ENCODE assay signal across 15 cellular contexts in the genomic region with DNA sequence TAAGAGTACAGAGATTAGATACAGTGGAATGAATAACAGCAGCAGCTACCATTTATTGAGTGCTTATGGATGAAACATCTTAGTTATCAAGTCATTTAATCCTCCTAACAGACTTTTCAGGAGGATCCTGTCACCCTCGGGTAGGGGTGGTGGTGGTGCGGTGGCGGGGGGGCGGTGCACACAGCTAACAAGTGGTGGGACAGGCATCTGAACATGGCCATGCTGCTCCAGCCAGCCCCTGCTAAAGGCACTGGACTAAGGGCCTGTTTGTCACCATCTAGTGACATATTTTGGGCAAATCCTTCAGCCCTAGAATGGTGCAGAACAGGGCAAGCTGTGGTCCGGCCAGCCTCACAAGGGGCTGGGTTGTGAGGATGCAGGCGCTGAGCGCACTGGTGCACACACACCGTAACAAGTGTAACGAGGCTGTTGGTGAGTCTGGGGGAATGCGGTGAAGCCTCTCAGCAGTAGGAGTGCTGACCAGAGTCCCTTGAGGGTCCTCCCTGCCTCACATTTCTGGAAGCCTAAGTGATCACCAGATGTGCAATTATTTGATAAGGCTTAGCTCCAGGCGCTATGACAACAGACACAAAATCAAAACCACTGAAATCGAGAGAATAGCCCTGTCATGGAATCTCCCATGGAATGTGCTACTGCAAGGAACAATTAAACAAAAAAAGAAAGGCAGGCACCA.
A peak's percentile ranks its signal among the peaks of the same experiment; 100 is the strongest.
DNase-seq lines count a peak whose midpoint lies in the region; ATAC-seq and TF ChIP-seq lines count a peak whose summit lies in the region.
"Had no signal": no experiment of that assay in that cellular context is flagged by ENCODE, and none has a peak within 500 bp of the region (broad histone marks: within the 10 kb centered on the region; RNA-seq: fewer than 3 reads in every experiment).

No MANE protein-coding gene starts in this region.

- DNase-seq in AG04450 (ENCODE audit: low read depth, low spot score) (no peak), IMR-90 (no peak), osteoblast (ENCODE audit: insufficient read length, low spot score, missing footprints) (peak; percentile 34), DMS153 treated with DMSO at 0.1 percent for 48 hours (lab: John Stamatoyannopoulos, UW; ENCODE audit: unreplicated experiment) (no peak), mucosa of gallbladder (ENCODE audit: low spot score) (no peak), NCI-H1436 treated with DMSO at 0.1 percent for 48 hours (lab: John Stamatoyannopoulos, UW) (no peak)
- DNase-seq in stimulated activated effector memory CD8-positive, alpha-beta T cell treated with anti-CD3 and anti-CD28 coated beads, Interleukin-12 subunit alpha, Interleukin-12 subunit beta, amount 100 ng/mL, for 72 hours (ENCODE audit: low spot score in 2 of 2) = no peak
- DNase-seq: activated CD4-positive, alpha-beta T cell treated with anti-CD3 and anti-CD28 coated beads for 48 hours; DND-41; HFFc6; NCI-H187; NCI-H774; T-cell had no signal

- peaks cover 12% of the 10 kb centered on the region for H4K20me1 ChIP-seq in IMR-90 (ENCODE audit: insufficient read depth, low read length)
- H4K20me1 ChIP-seq in osteoblast (ENCODE audit: insufficient read depth, low read length) = peaks cover 18% of the 10 kb centered on the region

- no peak overlapping the region for H3K14ac ChIP-seq in IMR-90 (replicated peaks; ENCODE audit: low read depth, low read length)

- no peak overlapping the region for H3K18ac ChIP-seq in IMR-90 (ENCODE audit: low read depth, low read length)

- in situ Hi-C loops in IMR-90 (cut with MboI; ENCODE audit: low sequenced_read_pairs) = loop anchor here (25.0 kb wide), 1 partner anchor 442 kb away; no protein-coding TSS in a partner anchor

- H4K5ac ChIP-seq in IMR-90 (ENCODE audit: low read depth, low read length) = 0 out of 2 replicates have a peak overlapping the region, but pooled peaks have one; percentile 23

- no peak for TF ChIP-seq CTCF in AG04450 (IDR thresholded peaks at IDR 0.05; ENCODE audit: low read depth, low read length)
- TF ChIP-seq CTCF in IMR-90 (conservative IDR thresholded peaks at IDR 0.05; ENCODE audit: low read depth, low read length) = no peak
- no peak for TF ChIP-seq CTCF in osteoblast (IDR thresholded peaks at IDR 0.05; ENCODE audit: extremely low read depth, low read depth, low read length)

- H2BK5ac ChIP-seq in IMR-90 (ENCODE audit: low read depth, low read length, poor library complexity, severe bottlenecking) = no peak overlapping the region

- H3K27me3 ChIP-seq in AG04450 (ENCODE audit: control insufficient read depth, insufficient read depth, low read length) (no peaks in the 10 kb centered on the region), IMR-90 (ENCODE audit: control insufficient read depth, insufficient read depth, low read length) (no peaks in the 10 kb centered on the region), ectodermal cell (ENCODE audit: control insufficient read depth, insufficient read depth, low read length, poor library complexity, severe bottlenecking) (no peaks in the 10 kb centered on the region), osteoblast (ENCODE audit: insufficient read depth, low read length) (no peaks in the 10 kb centered on the region)

- H3K36me3 ChIP-seq in IMR-90 (ENCODE audit: control insufficient read depth, insufficient read depth, low read length) = peaks cover 10% of the 10 kb centered on the region
- H3K36me3 ChIP-seq in ectodermal cell (ENCODE audit: control insufficient read depth, insufficient read depth, low read length) = no peaks in the 10 kb centered on the region
- peaks cover 14% of the 10 kb centered on the region for H3K36me3 ChIP-seq in osteoblast (ENCODE audit: insufficient read depth, low read length)

- CTCF ChIA-PET in AG04450 (lab: Charles Lee) = interaction anchor here (0.6 to 3.7 kb wide), 15 partner anchors 9 to 283 kb away, joined by 3 to 45 read pairs (median 6); no protein-coding TSS in a partner anchor
- CTCF ChIA-PET in IMR-90 (lab: Yijun Ruan, JAX) = interaction anchor here (1.3 to 2.9 kb wide), 4 partner anchors 12 to 17 kb away, joined by 3 to 19 read pairs (median 4); no protein-coding TSS in a partner anchor

- H3K4me3 Mint-ChIP-seq in stimulated activated effector memory CD8-positive, alpha-beta T cell treated with anti-CD3 and anti-CD28 coated beads, Interleukin-12 subunit alpha, Interleukin-12 subunit beta, amount 100 ng/mL, for 72 hours = no peak overlapping the region
- H3K4me3 Mint-ChIP-seq: activated T-helper 17 cell treated with anti-CD3 and anti-CD28 coated beads, Interleukin-2, amount 50 U/mL, for 72 hours; HFFc6 had no signal

- intact Hi-C loops in IMR-90 (cut with micrococcal nuclease) = no loop called here

- H3K56ac ChIP-seq in IMR-90 (ENCODE audit: extremely low read depth, insufficient read depth, low read length) = no peak overlapping the region

- H2BK15ac ChIP-seq in IMR-90 (ENCODE audit: low read depth, low read length) = no peak overlapping the region

- H4K8ac ChIP-seq in IMR-90 (ENCODE audit: low read depth in 2 of 2, low read length in 2 of 2) = no peak overlapping the region

- peaks cover 19% of the 10 kb centered on the region for H3K36me3 Mint-ChIP-seq in stimulated activated effector memory CD8-positive, alpha-beta T cell treated with anti-CD3 and anti-CD28 coated beads, Interleukin-12 subunit alpha, Interleukin-12 subunit beta, amount 100 ng/mL, for 72 hours

- H3K4me2 ChIP-seq in IMR-90 (ENCODE audit: low read depth, low read length) = no peak overlapping the region
- no peak overlapping the region for H3K4me2 ChIP-seq in osteoblast (ENCODE audit: insufficient read depth, low read length)

- H3K4me3 ChIP-seq in AG04450 (ENCODE audit: low read depth, low read length) = no peak overlapping the region
- H3K4me3 ChIP-seq in IMR-90 (ENCODE audit: insufficient read depth, low read depth, low read length) = no peak overlapping the region
- no peak overlapping the region for H3K4me3 ChIP-seq in ectodermal cell (ENCODE audit: insufficient read depth, low read depth, low read length)
- H3K4me3 ChIP-seq in osteoblast (ENCODE audit: insufficient read depth, low read length) = no peak overlapping the region

- no peak overlapping the region for H2AK9ac ChIP-seq in IMR-90 (replicated peaks; ENCODE audit: low read depth, low read length, poor library complexity)

- H3K9ac ChIP-seq in IMR-90 (ENCODE audit: low read depth, low read length) = no peak overlapping the region

- no peak overlapping the region for H3K23ac ChIP-seq in IMR-90 (ENCODE audit: low read depth, low read length)

- peaks cover 36% of the 10 kb centered on the region for H3K4me1 Mint-ChIP-seq in stimulated activated effector memory CD8-positive, alpha-beta T cell treated with anti-CD3 and anti-CD28 coated beads, Interleukin-12 subunit alpha, Interleukin-12 subunit beta, amount 100 ng/mL, for 72 hours

- no peak overlapping the region for H2AK5ac ChIP-seq in IMR-90 (ENCODE audit: low read depth, low read length)

- H4K91ac ChIP-seq in IMR-90 (ENCODE audit: insufficient read depth, low read depth, low read length) = no peak overlapping the region

- peaks cover 19% of the 10 kb centered on the region for H3K4me1 ChIP-seq in IMR-90 (ENCODE audit: control insufficient read depth, insufficient read depth, low read length)
- H3K4me1 ChIP-seq in ectodermal cell (ENCODE audit: control insufficient read depth, insufficient read depth, low read length) = peaks cover 11% of the 10 kb centered on the region
- peaks cover 9% of the 10 kb centered on the region for H3K4me1 ChIP-seq in osteoblast (ENCODE audit: insufficient read depth, low read length)

- dilution Hi-C loops in IMR-90 (cut with HindIII; ENCODE audit: low sequenced_read_pairs, unreplicated experiment) = no loop called here

- H3K9me1 ChIP-seq in IMR-90 (ENCODE audit: insufficient read depth, low read length) = peaks cover 20% of the 10 kb centered on the region

- BruUV-seq in IMR-90 (replicated peaks; lab: Mats Ljungman, UMichigan) = no TSS peak

- H2AFZ ChIP-seq in IMR-90 (replicated peaks; ENCODE audit: low read length, poor library complexity) (no peak overlapping the region), osteoblast (ENCODE audit: low read length) (no peak overlapping the region)

- H3K27ac ChIP-seq in AG04450 (ENCODE audit: low read depth, low read length) (peak overlapping the region; percentile 2), IMR-90 (ENCODE audit: insufficient read depth, low read length) (no peak overlapping the region), ectodermal cell (ENCODE audit: insufficient read depth, low read depth, low read length, poor library complexity, severe bottlenecking) (peak overlapping the region; percentile 52), osteoblast (ENCODE audit: low read depth, low read length) (peak overlapping the region; percentile 39)

- H3K27ac Mint-ChIP-seq in stimulated activated effector memory CD8-positive, alpha-beta T cell treated with anti-CD3 and anti-CD28 coated beads, Interleukin-12 subunit alpha, Interleukin-12 subunit beta, amount 100 ng/mL, for 72 hours = no peak overlapping the region

- ATAC-seq in IMR-90 (ENCODE audit: low read depth) = no peak
- ATAC-seq in stimulated activated effector memory CD8-positive, alpha-beta T cell treated with anti-CD3 and anti-CD28 coated beads, Interleukin-12 subunit alpha, Interleukin-12 subunit beta, amount 100 ng/mL, for 72 hours = no peak
- ATAC-seq: activated T-helper 17 cell treated with anti-CD3 and anti-CD28 coated beads, Interleukin-2, amount 50 U/mL, for 72 hours; T-cell had no signal

- no peak for TF ChIP-seq POLR2A in IMR-90 (IDR thresholded peaks at IDR 0.05; ENCODE audit: low read depth, low read length)

- H3K79me2 ChIP-seq in osteoblast (ENCODE audit: insufficient read depth, low read length) = peaks cover 42% of the 10 kb centered on the region

- TF ChIP-seq RAD21 in IMR-90 (IDR thresholded peaks at IDR 0.05; ENCODE audit: low read length) = no peak

- POLR2A ChIA-PET in AG04450 (lab: Yijun Ruan, JAX) = interaction anchor here (0.5 to 1.8 kb wide), 3 partner anchors 14 to 154 kb away, joined by 4 to 15 read pairs (median 6); no protein-coding TSS in a partner anchor
- POLR2A ChIA-PET in IMR-90 (lab: Charles Lee; ENCODE audit: unreplicated experiment) = no interaction called here

- H2BK120ac ChIP-seq in IMR-90 (ENCODE audit: low read depth, low read length) = no peak overlapping the region

- WGBS in IMR-90 (ENCODE audit: extremely low coverage in 2 of 2, insufficient read length in 1 of 2), 2 experiments = 0% methylated on average over 1 of the region's 12 CpGs; no CpG with 5 or more reads in 1 of the 2 experiments
- 91 to 94% methylated on average over 12 of the region's 12 CpGs for WGBS in ectodermal cell, 2 experiments

- H3K9me3 ChIP-seq in AG04450 (ENCODE audit: control insufficient read depth, insufficient read depth, low read length) (no peaks in the 10 kb centered on the region), IMR-90 (ENCODE audit: control insufficient read depth, insufficient read depth, low read length) (no peaks in the 10 kb centered on the region), ectodermal cell (ENCODE audit: control insufficient read depth, low read length) (no peaks in the 10 kb centered on the region), osteoblast (ENCODE audit: low read depth, low read length) (no peaks in the 10 kb centered on the region)

- H3K79me1 ChIP-seq in IMR-90 (ENCODE audit: low read depth in 1 of 2, low read length in 2 of 2) = peaks cover 49 to 86% of the 10 kb centered on the region in 2 experiments

- H3K9me3 Mint-ChIP-seq in stimulated activated effector memory CD8-positive, alpha-beta T cell treated with anti-CD3 and anti-CD28 coated beads, Interleukin-12 subunit alpha, Interleukin-12 subunit beta, amount 100 ng/mL, for 72 hours = no peaks in the 10 kb centered on the region
- H3K9me3 Mint-ChIP-seq: activated T-helper 17 cell treated with anti-CD3 and anti-CD28 coated beads, Interleukin-2, amount 50 U/mL, for 72 hours; HFFc6; T-cell had no signal

- H2BK20ac ChIP-seq in IMR-90 (ENCODE audit: low read depth, low read length) = no peak overlapping the region

- 0 out of 2 replicates have a peak overlapping the region, but pooled peaks have one; percentile 13 for H3K4ac ChIP-seq in IMR-90 (ENCODE audit: low read depth, low read length)
